In the genomic region with DNA sequence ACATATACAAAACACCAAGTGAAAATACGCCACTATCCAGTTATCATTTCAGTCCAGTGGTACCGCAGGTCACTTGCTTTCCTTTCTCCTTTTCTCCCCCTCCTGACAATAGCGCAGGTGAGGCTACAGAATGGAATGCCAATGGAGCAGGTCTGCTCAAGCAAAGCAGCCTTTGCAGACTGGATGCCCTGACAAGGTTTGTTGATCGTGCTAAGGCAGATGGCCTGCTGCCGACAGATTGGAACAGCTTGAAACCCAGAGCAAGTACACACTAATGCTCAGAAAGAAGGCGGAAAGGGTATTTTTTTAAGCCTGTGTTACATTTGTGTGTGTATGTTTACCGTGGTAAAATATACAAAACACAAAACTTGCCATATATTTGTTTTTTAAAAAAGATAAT, we compare ENCODE assay signal across 14 cellular contexts. TPM values are rescaled to one million over a fixed set of nuclear protein-coding genes. Genes with fewer than 3 reads are reported as not detected.
DNase-seq lines count a peak whose midpoint lies in the region; ATAC-seq and TF ChIP-seq lines count a peak whose summit lies in the region.
"Had no signal": no experiment of that assay in that cellular context is flagged by ENCODE, and none has a peak within 500 bp of the region (broad histone marks: within the 10 kb centered on the region; RNA-seq: fewer than 3 reads in every experiment).

No MANE protein-coding gene starts in this region.

- intact Hi-C loops in dorsolateral prefrontal cortex (cut with DNase I), result no loop called here

- no peak for TF ChIP-seq CTCF in dorsolateral prefrontal cortex (IDR thresholded peaks at IDR 0.05 in 54 of 56, conservative IDR thresholded peaks at IDR 0.05 in 2 of 56; ENCODE audit: low read depth in 1 of 56, partially characterized antibody in 56 of 56)

- H3K4me3 ChIP-seq in dorsolateral prefrontal cortex, result no peak overlapping the region
- H3K4me3 ChIP-seq: A549, GM12878, GM23248 had no signal

- no peaks in the 10 kb centered on the region for H3K27me3 ChIP-seq in dorsolateral prefrontal cortex

- peak overlapping the region in 40 of 59 donors; percentile 9 to 92 (median 66) for H3K27ac ChIP-seq in dorsolateral prefrontal cortex
- H3K27ac ChIP-seq in substantia nigra (ENCODE audit: low read depth, low read length, poor library complexity, severe bottlenecking), result peak overlapping the region; percentile 19
- H3K27ac ChIP-seq: A549, GM23248 had no signal

- DNase-seq in NCI-H1694 (lab: John Stamatoyannopoulos, UW), result peak; percentile 69
- peak; percentile 88 for DNase-seq in NCI-H2171 treated with DMSO at 0.1 percent for 48 hours (lab: John Stamatoyannopoulos, UW)
- DNase-seq in dorsolateral prefrontal cortex, result peak in 2 of 10 donors; percentile 24 to 74
- peak in 3 of 49 donors; percentile 8 to 34 (median 23) for DNase-seq in substantia nigra (lab: John Stamatoyannopoulos, UW)
- no peak for DNase-seq in activated CD4-positive, alpha-beta T cell treated with anti-CD3 and anti-CD28 coated beads, Interleukin-2, amount 50 U/mL, for 48 hours
- no peak for DNase-seq in effector CD4-positive, alpha-beta T cell
- DNase-seq: CD8-positive, alpha-beta T cell; DMS53; GM23248; IMR-90 had no signal

- ATAC-seq in esophagus mucosa, result no peak
- ATAC-seq: A549; CD8-positive, alpha-beta T cell; GM12878; HCT116 had no signal

RNA-seq across cellular contexts. Expression of a gene that starts 19.3 kb away (rescaled TPM):
- total RNA-seq in dorsolateral prefrontal cortex (10 to 100 TPM in 117 of 120 experiments, 1 to 10 TPM in 3; 8.1 to 22.3 (median 14.5) TPM), esophagus mucosa (11.2 TPM)

RNA-seq across cellular contexts. Expression of a gene that starts 20.0 kb away (rescaled TPM):
- total RNA-seq in dorsolateral prefrontal cortex, result 10 to 100 TPM in 1 of 120 experiments, 1 to 10 TPM in 117, under 1 TPM in 2; 0.77 to 10.6 (median 3.3) TPM
- total RNA-seq in esophagus mucosa, result 1.7 TPM
- total RNA-seq: CD8-positive, alpha-beta T cell; GM12878 had no signal

RNA-seq across cellular contexts. Expression of a gene that starts 46.4 kb away (rescaled TPM):
- total RNA-seq in dorsolateral prefrontal cortex, result 100 to 1,000 TPM in 101 of 120 experiments, 10 to 100 TPM in 19; 80.3 to 138 (median 112) TPM
- total RNA-seq in esophagus mucosa, result 22.6 TPM

Comparison
In these comparisons a context has a peak if more than half of its experiments do, and no peak if none do; other contexts are left out.
1. DNase-seq: peak in NCI-H1694 (single experiment) and NCI-H2171 treated with DMSO at 0.1 percent for 48 hours (single experiment); none in activated CD4-positive, alpha-beta T cell treated with anti-CD3 and anti-CD28 coated beads, Interleukin-2, amount 50 U/mL, for 48 hours (0 of 2) and effector CD4-positive, alpha-beta T cell (single experiment).